Comparison of ENCODE assay signal across 19 cellular contexts in genomic region chr5:20028506-20028905, GRCh38. TPM values are rescaled to one million over a fixed set of nuclear protein-coding genes. Genes with fewer than 3 reads are reported as not detected.
DNase-seq lines count a peak whose midpoint lies in the region; ATAC-seq, FAIRE-seq and TF ChIP-seq lines count a peak whose summit lies in the region.
"Had no signal": no experiment of that assay in that cellular context is flagged by ENCODE, and none has a peak within 500 bp of the region (broad histone marks: within the 10 kb centered on the region; RNA-seq: fewer than 3 reads in every experiment).

No MANE protein-coding gene starts in this region.

- intact Hi-C loops in left lung (cut with DNase I), result no loop called here
- intact Hi-C loops in naive thymus-derived CD4-positive, alpha-beta T cell (cut with micrococcal nuclease), result no loop called here

- H3K36me3 Mint-ChIP-seq in naive thymus-derived CD4-positive, alpha-beta T cell, result no peaks in the 10 kb centered on the region
- H3K36me3 Mint-ChIP-seq: CD4-positive, alpha-beta memory T cell had no signal

- ATAC-seq in left lung, result peak; percentile 22
- ATAC-seq in naive thymus-derived CD4-positive, alpha-beta T cell, result no peak
- no peak for ATAC-seq in HG03095 (IDR thresholded peaks at IDR 0.05; ENCODE audit: unreplicated experiment)
- no peak for ATAC-seq in SK-N-SH treated with all-trans-retinoic acid at 6 μM for 48 hours
- ATAC-seq: GM12878, HCT116 had no signal

- no peak for DNase-seq in H54 (ENCODE audit: insufficient read length, low spot score)
- peak; percentile 10 for DNase-seq in adipocyte (ENCODE audit: low read depth)
- DNase-seq in fibroblast of mammary gland (ENCODE audit: low read depth), result peak; percentile 2
- DNase-seq in left lung, result no peak
- no peak for DNase-seq in GM20000 (ENCODE audit: low spot score)
- no peak for DNase-seq in naive thymus-derived CD4-positive, alpha-beta T cell
- DNase-seq: BE2C; CD4-positive, alpha-beta memory T cell; DMS79; IMR-90 had no signal

- POLR2A ChIA-PET in naive thymus-derived CD4-positive, alpha-beta T cell (lab: Charles Lee), result no interaction called here

- H3K4me3 ChIP-seq in adipocyte (ENCODE audit: low read length), result no peak overlapping the region
- no peak overlapping the region for H3K4me3 ChIP-seq in fibroblast of mammary gland (ENCODE audit: control insufficient read depth, low read depth, low read length)
- H3K4me3 ChIP-seq in left lung, result no peak overlapping the region
- H3K4me3 ChIP-seq in naive thymus-derived CD4-positive, alpha-beta T cell (ENCODE audit: low read length), result no peak overlapping the region
- H3K4me3 ChIP-seq: GM12878 had no signal

- CTCF ChIA-PET in naive thymus-derived CD4-positive, alpha-beta T cell (lab: Charles Lee), result no interaction called here

- no peak overlapping the region for H3K27ac Mint-ChIP-seq in naive thymus-derived CD4-positive, alpha-beta T cell
- H3K27ac Mint-ChIP-seq: CD4-positive, alpha-beta memory T cell had no signal

- H3K27me3 Mint-ChIP-seq in naive thymus-derived CD4-positive, alpha-beta T cell, result no peaks in the 10 kb centered on the region
- H3K27me3 Mint-ChIP-seq: CD4-positive, alpha-beta memory T cell had no signal

- H3K9ac ChIP-seq in adipocyte (ENCODE audit: low read length), result no peak overlapping the region

- no peak overlapping the region for H3K27ac ChIP-seq in left lung
- H3K27ac ChIP-seq in naive thymus-derived CD4-positive, alpha-beta T cell (ENCODE audit: low read depth, low read length), result no peak overlapping the region
- H3K27ac ChIP-seq: C4-2B had no signal

- no peak for TF ChIP-seq POLR2A in H54 (IDR thresholded peaks at IDR 0.05; ENCODE audit: low read depth, low read length)

- no peaks in the 10 kb centered on the region for H3K4me1 Mint-ChIP-seq in naive thymus-derived CD4-positive, alpha-beta T cell
- H3K4me1 Mint-ChIP-seq: CD4-positive, alpha-beta memory T cell had no signal

- H3K4me1 ChIP-seq in adipocyte (ENCODE audit: control insufficient read depth, insufficient read depth, low read length) (no peaks in the 10 kb centered on the region), left lung (no peaks in the 10 kb centered on the region)
- no peaks in the 10 kb centered on the region for H3K4me1 ChIP-seq in naive thymus-derived CD4-positive, alpha-beta T cell (ENCODE audit: control insufficient read depth in 2 of 2, insufficient read depth in 2 of 2, low read length in 2 of 2)
- H3K4me1 ChIP-seq: BE2C had no signal

- peaks cover 0 to 17% (median 4%) of the 10 kb centered on the region in 11 donors for H3K9me3 Mint-ChIP-seq in naive thymus-derived CD4-positive, alpha-beta T cell

- H3K9me3 ChIP-seq in adipocyte (ENCODE audit: control insufficient read depth, low read length) (no peaks in the 10 kb centered on the region), left lung (no peaks in the 10 kb centered on the region)
- no peaks in the 10 kb centered on the region for H3K9me3 ChIP-seq in naive thymus-derived CD4-positive, alpha-beta T cell (ENCODE audit: control insufficient read depth in 2 of 3, low read length in 3 of 3)
- H3K9me3 ChIP-seq: BE2C had no signal

- FAIRE-seq in H54 (lab: Jason Lieb, UNC), result peak; percentile 69
- FAIRE-seq: A204.1, GM12878, GM18507 had no signal

- no peak overlapping the region for H3K4me3 Mint-ChIP-seq in naive thymus-derived CD4-positive, alpha-beta T cell
- H3K4me3 Mint-ChIP-seq: CD4-positive, alpha-beta memory T cell had no signal

- H3K27me3 ChIP-seq in adipocyte (replicated peaks; ENCODE audit: control insufficient read depth, insufficient read depth, low read length), result no peaks in the 10 kb centered on the region
- no peaks in the 10 kb centered on the region for H3K27me3 ChIP-seq in left lung
- H3K27me3 ChIP-seq in naive thymus-derived CD4-positive, alpha-beta T cell (ENCODE audit: control insufficient read depth in 2 of 2, insufficient read depth in 2 of 2, low read length in 2 of 2), result peaks cover 0 to 3% of the 10 kb centered on the region in 2 donors
- H3K27me3 ChIP-seq: BE2C had no signal

- H3K36me3 ChIP-seq in adipocyte (ENCODE audit: control insufficient read depth, insufficient read depth, low read length, severe bottlenecking), result no peaks in the 10 kb centered on the region
- H3K36me3 ChIP-seq in left lung, result no peaks in the 10 kb centered on the region
- H3K36me3 ChIP-seq in naive thymus-derived CD4-positive, alpha-beta T cell (ENCODE audit: control insufficient read depth in 2 of 3, insufficient read depth in 3 of 3, low read length in 3 of 3), result no peaks in the 10 kb centered on the region
- H3K36me3 ChIP-seq: BE2C had no signal

- TF ChIP-seq CTCF in fibroblast of mammary gland (conservative IDR thresholded peaks at IDR 0.05; ENCODE audit: control insufficient read depth, insufficient read depth, low read depth, low read length) (no peak), left lung (IDR thresholded peaks at IDR 0.05) (no peak), GM20000 (IDR thresholded peaks at IDR 0.05; ENCODE audit: extremely low read depth, missing control alignments) (no peak)

TF ChIP-seq in SK-N-SH treated with all-trans-retinoic acid at 6 μM for 48 hours, 23 proteins besides CTCF, POLR2A, EP300 and RAD21:
- TF ChIP-seq PATZ1 (CRISPR knock-in tag; IDR thresholded peaks at IDR 0.05; ENCODE audit: borderline replicate concordance) (no peak), OSR1 (CRISPR knock-in tag; IDR thresholded peaks at IDR 0.05) (no peak), ZNF70 (CRISPR knock-in tag; IDR thresholded peaks at IDR 0.05) (no peak), ZNF8 (CRISPR knock-in tag; IDR thresholded peaks at IDR 0.05) (no peak), ZFP30 (CRISPR knock-in tag; IDR thresholded peaks at IDR 0.05) (no peak), ISL1 (CRISPR knock-in tag; IDR thresholded peaks at IDR 0.05) (no peak), BACH2 (CRISPR knock-in tag; IDR thresholded peaks at IDR 0.05; ENCODE audit: borderline replicate concordance) (no peak), GLIS3 (CRISPR knock-in tag; IDR thresholded peaks at IDR 0.05) (no peak), SNAI2 (CRISPR knock-in tag; IDR thresholded peaks at IDR 0.05) (no peak), POU6F1 (CRISPR knock-in tag; IDR thresholded peaks at IDR 0.05; ENCODE audit: borderline replicate concordance, low read depth) (no peak), RARB (CRISPR knock-in tag; IDR thresholded peaks at IDR 0.05) (no peak), ARNTL (CRISPR knock-in tag; IDR thresholded peaks at IDR 0.05; ENCODE audit: borderline replicate concordance, low read depth) (no peak)

RNA-seq across cellular contexts. Expression of gene CDH18, which starts 40.5 kb away (rescaled TPM):
- total RNA-seq in left lung, result not detected
- total RNA-seq in naive thymus-derived CD4-positive, alpha-beta T cell, result not detected
- not detected for polyA plus RNA-seq in naive thymus-derived CD4-positive, alpha-beta T cell
- total RNA-seq: CD4-positive, alpha-beta memory T cell; G401; GM12878; HT-29 had no signal
- polyA plus RNA-seq: CD4-positive, alpha-beta memory T cell had no signal

Comparison
In these comparisons a context has a peak if more than half of its experiments do, and no peak if none do; other contexts are left out.
1. DNase-seq: peak in adipocyte (single experiment) and fibroblast of mammary gland (single experiment); none in H54 (single experiment), left lung (0 of 2), GM20000 (single experiment) and naive thymus-derived CD4-positive, alpha-beta T cell (0 of 9).